9 cellular contexts compared by ENCODE assay signal in genomic region chr13:33610471-33611015, GRCh38.
DNase-seq lines count a peak whose midpoint lies in the region; TF ChIP-seq lines count a peak whose summit lies in the region.
"Had no signal": no experiment of that assay in that cellular context is flagged by ENCODE, and none has a peak within 500 bp of the region (broad histone marks: within the 10 kb centered on the region; RNA-seq: fewer than 3 reads in every experiment).

No MANE protein-coding gene starts in this region.

- H3K36me3 ChIP-seq in vagina, result no peaks in the 10 kb centered on the region
- no peaks in the 10 kb centered on the region for H3K36me3 ChIP-seq in SK-N-SH (replicated peaks in 1 of 2; ENCODE audit: control insufficient read depth in 1 of 2, insufficient read depth in 2 of 2, low read length in 1 of 2)
- H3K36me3 ChIP-seq: ovary had no signal

- peak overlapping the region; percentile 21 for H3K27ac ChIP-seq in vagina
- H3K27ac ChIP-seq in SK-N-SH (ENCODE audit: low read depth in 2 of 2, low read length in 1 of 2), result no peak overlapping the region
- H3K27ac ChIP-seq: ovary had no signal

- CTCF ChIA-PET in SK-N-SH (lab: Yijun Ruan, JAX), result interaction anchor here (1.2 kb wide), 1 partner anchor 19 kb away, joined by 3 read pairs; no protein-coding TSS in a partner anchor

- no peaks in the 10 kb centered on the region for H3K27me3 ChIP-seq in vagina
- H3K27me3 ChIP-seq in SK-N-SH (ENCODE audit: insufficient read depth), result no peaks in the 10 kb centered on the region; the same call in 1 of the 2 replicates
- H3K27me3 ChIP-seq: ovary had no signal

- H3K9me2 ChIP-seq in SK-N-SH, result no peaks in the 10 kb centered on the region

- no peaks in the 10 kb centered on the region for H3F3A ChIP-seq in SK-N-SH (replicated peaks; ENCODE audit: insufficient read depth)

- no peaks in the 10 kb centered on the region for H3K9me3 ChIP-seq in vagina
- H3K9me3 ChIP-seq in SK-N-SH, result no peaks in the 10 kb centered on the region; the same call in 1 of the 2 replicates
- H3K9me3 ChIP-seq: ovary had no signal

- H3K4me1 ChIP-seq in vagina (no peaks in the 10 kb centered on the region), SK-N-SH (ENCODE audit: control insufficient read depth in 1 of 2, insufficient read depth in 2 of 2, low read depth in 1 of 2, low read length in 1 of 2) (peaks cover 0 to 6% of the 10 kb centered on the region in 2 experiments; a peak in 2 of 4 replicates)

- H4K20me1 ChIP-seq in SK-N-SH (ENCODE audit: insufficient read depth), result no peaks in the 10 kb centered on the region

- TF ChIP-seq CTCF in fibroblast of pulmonary artery (IDR thresholded peaks at IDR 0.05; ENCODE audit: low read length, missing control alignments), result no peak
- no peak for TF ChIP-seq CTCF in vagina (IDR thresholded peaks at IDR 0.05)
- TF ChIP-seq CTCF in SK-N-SH (IDR thresholded peaks at IDR 0.05), result no peak

- 96% methylated on average over 22 of the region's 22 CpGs for WGBS in SK-N-SH (ENCODE audit: low lambda C conversion rate)

- H3K79me2 ChIP-seq in SK-N-SH (ENCODE audit: insufficient read depth), result no peaks in the 10 kb centered on the region

- H2AFZ ChIP-seq in SK-N-SH (ENCODE audit: low read depth), result no peak overlapping the region

- TF ChIP-seq RAD21 in SK-N-SH (IDR thresholded peaks at IDR 0.05; ENCODE audit: low read length), result no peak

- no peak for TF ChIP-seq EP300 in SK-N-SH (IDR thresholded peaks at IDR 0.05; ENCODE audit: borderline replicate concordance in 1 of 2, low read depth in 1 of 2, low read length in 1 of 2)

- H3K9ac ChIP-seq in SK-N-SH, result no peak overlapping the region

- intact Hi-C loops in posterior vena cava (cut with DNase I), result no loop called here
- intact Hi-C loops in vagina (cut with DNase I), result no loop called here

- peak; percentile 41 for DNase-seq in NCI-H2196 treated with DMSO at 0.1 percent for 48 hours (lab: John Stamatoyannopoulos, UW; ENCODE audit: unreplicated experiment)
- peak; percentile 15 for DNase-seq in activated T-cell treated with anti-CD3 and anti-CD28 coated beads for 4 hours
- peak; percentile 13 for DNase-seq in fibroblast of pulmonary artery (ENCODE audit: low read depth)
- DNase-seq in posterior vena cava (ENCODE audit: low spot score), result peak; percentile 85
- no peak for DNase-seq in vagina (ENCODE audit: extremely low spot score in 2 of 2)
- DNase-seq in HUDEP-2 (lab: John Stamatoyannopoulos, UW; ENCODE audit: unreplicated experiment in 76 of 76), result no peak
- DNase-seq in OCI-M1 (lab: John Stamatoyannopoulos, UW), result no peak
- no peak for DNase-seq in SK-N-SH

- TF ChIP-seq POLR2A in vagina (IDR thresholded peaks at IDR 0.05), result no peak

- POLR2A ChIA-PET in SK-N-SH (lab: Yijun Ruan, JAX), result no interaction called here

- no peak overlapping the region for H3K4me2 ChIP-seq in SK-N-SH

- peak overlapping the region; percentile 29 for H3K4me3 ChIP-seq in fibroblast of pulmonary artery (replicated peaks; ENCODE audit: low read depth, low read length)
- H3K4me3 ChIP-seq in vagina, result peak overlapping the region in 1 of 2 donors; percentile 3
- no peak overlapping the region for H3K4me3 ChIP-seq in SK-N-SH (ENCODE audit: low read depth in 2 of 2, low read length in 1 of 2)
- H3K4me3 ChIP-seq: ovary had no signal

TF ChIP-seq in SK-N-SH, 30 proteins besides CTCF, POLR2A, EP300 and RAD21:
- TF ChIP-seq IRF3 (IDR thresholded peaks at IDR 0.05; ENCODE audit: low read depth, low read length) (no peak), MXI1 (IDR thresholded peaks at IDR 0.05; ENCODE audit: low read depth, low read length) (no peak), YY1 (IDR thresholded peaks at IDR 0.05; ENCODE audit: low read depth) (no peak)

Comparison
In these comparisons a context has a peak if more than half of its experiments do, and no peak if none do; other contexts are left out.
1. DNase-seq: peak in NCI-H2196 treated with DMSO at 0.1 percent for 48 hours (single experiment), activated T-cell treated with anti-CD3 and anti-CD28 coated beads for 4 hours (single experiment), fibroblast of pulmonary artery (single experiment) and posterior vena cava (single experiment); none in vagina (0 of 2), HUDEP-2 (0 of 76), OCI-M1 (single experiment) and SK-N-SH (single experiment).